ENCODE assay signal across 17 cellular contexts in genomic region chr17:66531826-66532439, GRCh38.
DNase-seq lines count a peak whose midpoint lies in the region; ATAC-seq and TF ChIP-seq lines count a peak whose summit lies in the region.
"Had no signal": no experiment of that assay in that cellular context is flagged by ENCODE, and none has a peak within 500 bp of the region (broad histone marks: within the 10 kb centered on the region; RNA-seq: fewer than 3 reads in every experiment).

No MANE protein-coding gene starts in this region.

- H3K27ac Mint-ChIP-seq in activated CD4-positive, alpha-beta T cell treated with anti-CD3 and anti-CD28 coated beads, Interleukin-2, amount 10 ng/mL, durations not matched to agents 24 days and 14 days: peak overlapping the region; percentile 60
- H3K27ac Mint-ChIP-seq in WTC11: peak overlapping the region; percentile 18; the same call in 1 of the 2 replicates
- H3K27ac Mint-ChIP-seq in CD8-positive, alpha-beta memory T cell: no peak overlapping the region
- H3K27ac Mint-ChIP-seq in activated CD8-positive, alpha-beta T cell treated with anti-CD3 and anti-CD28 coated beads for 36 hours: no peak overlapping the region
- H3K27ac Mint-ChIP-seq: activated CD4-positive, alpha-beta T cell treated with anti-CD3 and anti-CD28 coated beads, Interleukin-2, amount 10 ng/mL, durations not matched to agents 7 days and 5 days; activated naive CD4-positive, alpha-beta T cell treated with anti-CD3 and anti-CD28 coated beads for 36 hours; B cell had no signal

- peaks cover 43% of the 10 kb centered on the region for H3K4me1 Mint-ChIP-seq in activated CD4-positive, alpha-beta T cell treated with anti-CD3 and anti-CD28 coated beads, Interleukin-2, amount 10 ng/mL, durations not matched to agents 24 days and 14 days
- H3K4me1 Mint-ChIP-seq in WTC11: peaks cover 54% of the 10 kb centered on the region
- peaks cover 7 to 28% (median 20%) of the 10 kb centered on the region in 3 donors for H3K4me1 Mint-ChIP-seq in CD8-positive, alpha-beta memory T cell
- peaks cover 63% of the 10 kb centered on the region for H3K4me1 Mint-ChIP-seq in activated CD8-positive, alpha-beta T cell treated with anti-CD3 and anti-CD28 coated beads for 36 hours (ENCODE audit: low read depth)
- H3K4me1 Mint-ChIP-seq: B cell had no signal

- no peaks in the 10 kb centered on the region for H3K27me3 Mint-ChIP-seq in activated CD4-positive, alpha-beta T cell treated with anti-CD3 and anti-CD28 coated beads, Interleukin-2, amount 10 ng/mL, durations not matched to agents 24 days and 14 days
- H3K27me3 Mint-ChIP-seq in WTC11 (ENCODE audit: low read depth): no peaks in the 10 kb centered on the region
- no peaks in the 10 kb centered on the region for H3K27me3 Mint-ChIP-seq in CD8-positive, alpha-beta memory T cell
- no peaks in the 10 kb centered on the region for H3K27me3 Mint-ChIP-seq in activated CD8-positive, alpha-beta T cell treated with anti-CD3 and anti-CD28 coated beads for 36 hours
- H3K27me3 Mint-ChIP-seq: activated CD4-positive, alpha-beta T cell treated with anti-CD3 and anti-CD28 coated beads, Interleukin-2, amount 10 ng/mL, durations not matched to agents 7 days and 5 days had no signal

- H3K9me3 Mint-ChIP-seq in activated CD4-positive, alpha-beta T cell treated with anti-CD3 and anti-CD28 coated beads, Interleukin-2, amount 10 ng/mL, durations not matched to agents 24 days and 14 days: peaks cover 3% of the 10 kb centered on the region
- no peaks in the 10 kb centered on the region for H3K9me3 Mint-ChIP-seq in WTC11
- H3K9me3 Mint-ChIP-seq in CD8-positive, alpha-beta memory T cell: no peaks in the 10 kb centered on the region
- no peaks in the 10 kb centered on the region for H3K9me3 Mint-ChIP-seq in activated CD8-positive, alpha-beta T cell treated with anti-CD3 and anti-CD28 coated beads for 36 hours
- H3K9me3 Mint-ChIP-seq: activated CD4-positive, alpha-beta T cell treated with anti-CD3 and anti-CD28 coated beads, Interleukin-2, amount 10 ng/mL, durations not matched to agents 7 days and 5 days; activated naive CD4-positive, alpha-beta T cell treated with anti-CD3 and anti-CD28 coated beads for 36 hours; nephron had no signal

- no peak overlapping the region for H3K4me3 ChIP-seq in CD8-positive, alpha-beta memory T cell (ENCODE audit: low read length)
- H3K4me3 ChIP-seq: spleen had no signal

- DNase-seq in activated CD4-positive, alpha-beta T cell treated with anti-CD3 and anti-CD28 coated beads, Interleukin-2, amount 10 ng/mL, durations not matched to agents 24 days and 14 days: no peak
- DNase-seq in activated CD4-positive, alpha-beta T cell treated with anti-CD3 and anti-CD28 coated beads for 4 hours: no peak
- DNase-seq in WTC11 (ENCODE audit: low spot score) (no peak), islet precursor cell (peak; percentile 57), substantia nigra (lab: John Stamatoyannopoulos, UW) (peak in 3 of 49 donors; percentile 10 to 29 (median 21)), OCI-M1 (lab: John Stamatoyannopoulos, UW) (no peak)
- DNase-seq in CD8-positive, alpha-beta memory T cell: no peak
- no peak for DNase-seq in activated CD8-positive, alpha-beta T cell treated with anti-CD3 and anti-CD28 coated beads for 36 hours
- DNase-seq: activated CD4-positive, alpha-beta T cell treated with anti-CD3 and anti-CD28 coated beads, Interleukin-2, amount 10 ng/mL, durations not matched to agents 7 days and 5 days; activated naive CD4-positive, alpha-beta T cell treated with anti-CD3 and anti-CD28 coated beads for 36 hours; mesendoderm; NCI-H1436; spleen; T-helper 1 cell had no signal

- no peaks in the 10 kb centered on the region for H3K27me3 ChIP-seq in CD8-positive, alpha-beta memory T cell (ENCODE audit: insufficient read depth, low read length, poor library complexity, severe bottlenecking)
- H3K27me3 ChIP-seq: spleen had no signal

- H3K36me3 ChIP-seq in CD8-positive, alpha-beta memory T cell (ENCODE audit: insufficient read depth, low read length): no peaks in the 10 kb centered on the region
- H3K36me3 ChIP-seq: spleen had no signal

- no peak for ATAC-seq in WTC11
- no peak for ATAC-seq in activated CD8-positive, alpha-beta T cell treated with anti-CD3 and anti-CD28 coated beads for 36 hours
- ATAC-seq: HepG2 had no signal

- intact Hi-C loops in activated CD4-positive, alpha-beta T cell treated with anti-CD3 and anti-CD28 coated beads, Interleukin-2, amount 10 ng/mL, durations not matched to agents 24 days and 14 days (cut with micrococcal nuclease): no loop called here
- intact Hi-C loops in activated CD8-positive, alpha-beta T cell treated with anti-CD3 and anti-CD28 coated beads for 36 hours (cut with micrococcal nuclease): no loop called here

- CTCF ChIA-PET in WTC11 (lab: Charles Lee): interaction anchor here (0.7 to 1.4 kb wide), 3 partner anchors 9 to 178 kb away, joined by 3 to 4 read pairs (median 3); no protein-coding TSS in a partner anchor
- CTCF ChIA-PET in CD8-positive, alpha-beta memory T cell (lab: Charles Lee): no interaction called here
- CTCF ChIA-PET in activated CD8-positive, alpha-beta T cell treated with anti-CD3 and anti-CD28 coated beads for 36 hours (lab: Charles Lee): interaction anchor here (0.9 kb wide), 1 partner anchor 35 kb away, joined by 3 read pairs; no protein-coding TSS in a partner anchor

- TF ChIP-seq CTCF in WTC11 (IDR thresholded peaks at IDR 0.05): no peak
- TF ChIP-seq CTCF in activated CD8-positive, alpha-beta T cell treated with anti-CD3 and anti-CD28 coated beads for 36 hours (IDR thresholded peaks at IDR 0.05): no peak

- peaks cover 29% of the 10 kb centered on the region for H3K36me3 Mint-ChIP-seq in activated CD4-positive, alpha-beta T cell treated with anti-CD3 and anti-CD28 coated beads, Interleukin-2, amount 10 ng/mL, durations not matched to agents 24 days and 14 days (ENCODE audit: low read depth)
- H3K36me3 Mint-ChIP-seq in WTC11: no peaks in the 10 kb centered on the region
- H3K36me3 Mint-ChIP-seq in CD8-positive, alpha-beta memory T cell: peaks cover 0 to 5% (median 0%) of the 10 kb centered on the region in 3 donors
- H3K36me3 Mint-ChIP-seq in activated CD8-positive, alpha-beta T cell treated with anti-CD3 and anti-CD28 coated beads for 36 hours (ENCODE audit: low read depth): peaks cover 36% of the 10 kb centered on the region

- no peak overlapping the region for H3K4me3 Mint-ChIP-seq in activated CD4-positive, alpha-beta T cell treated with anti-CD3 and anti-CD28 coated beads, Interleukin-2, amount 10 ng/mL, durations not matched to agents 24 days and 14 days
- no peak overlapping the region for H3K4me3 Mint-ChIP-seq in WTC11
- H3K4me3 Mint-ChIP-seq in CD8-positive, alpha-beta memory T cell: no peak overlapping the region
- no peak overlapping the region for H3K4me3 Mint-ChIP-seq in activated CD8-positive, alpha-beta T cell treated with anti-CD3 and anti-CD28 coated beads for 36 hours
- H3K4me3 Mint-ChIP-seq: activated CD4-positive, alpha-beta T cell treated with anti-CD3 and anti-CD28 coated beads, Interleukin-2, amount 10 ng/mL, durations not matched to agents 7 days and 5 days; activated naive CD4-positive, alpha-beta T cell treated with anti-CD3 and anti-CD28 coated beads for 36 hours; B cell; nephron had no signal

- POLR2A ChIA-PET in WTC11 (lab: Charles Lee): no interaction called here
- POLR2A ChIA-PET in CD8-positive, alpha-beta memory T cell (lab: Charles Lee): no interaction called here
- POLR2A ChIA-PET in activated CD8-positive, alpha-beta T cell treated with anti-CD3 and anti-CD28 coated beads for 36 hours (lab: Charles Lee): interaction anchor here (0.6 kb wide), 1 partner anchor 46 kb away, joined by 3 read pairs; no protein-coding TSS in a partner anchor

- H3K9me3 ChIP-seq in CD8-positive, alpha-beta memory T cell (ENCODE audit: low read length): no peaks in the 10 kb centered on the region
- H3K9me3 ChIP-seq: spleen had no signal

- H3K27ac ChIP-seq in substantia nigra (ENCODE audit: low read depth, low read length, poor library complexity, severe bottlenecking): peak overlapping the region; percentile 51
- no peak overlapping the region for H3K27ac ChIP-seq in CD8-positive, alpha-beta memory T cell (ENCODE audit: low read depth, low read length)
- H3K27ac ChIP-seq: spleen had no signal

- peaks cover 10% of the 10 kb centered on the region for H3K4me1 ChIP-seq in CD8-positive, alpha-beta memory T cell (ENCODE audit: insufficient read depth, low read length)

TF ChIP-seq in WTC11, 78 proteins besides CTCF, POLR2A, EP300 and RAD21:
- TF ChIP-seq RORB (CRISPR knock-in tag; IDR thresholded peaks at IDR 0.05) (no peak), CREB1 (CRISPR knock-in tag; IDR thresholded peaks at IDR 0.05) (no peak), ETV6 (CRISPR knock-in tag; IDR thresholded peaks at IDR 0.05) (no peak), TP53 (CRISPR knock-in tag; IDR thresholded peaks at IDR 0.05) (no peak)

Comparison
In these comparisons a context has a peak if more than half of its experiments do, and no peak if none do; other contexts are left out.
1. H3K27ac Mint-ChIP-seq: peak in activated CD4-positive, alpha-beta T cell treated with anti-CD3 and anti-CD28 coated beads, Interleukin-2, amount 10 ng/mL, durations not matched to agents 24 days and 14 days (single experiment) and WTC11 (single experiment); none in CD8-positive, alpha-beta memory T cell (0 of 8) and activated CD8-positive, alpha-beta T cell treated with anti-CD3 and anti-CD28 coated beads for 36 hours (single experiment).